ENCODE assay signal across 21 cellular contexts in genomic region chr4:8513931-8514330, GRCh38.
DNase-seq lines count a peak whose midpoint lies in the region; ATAC-seq, FAIRE-seq and TF ChIP-seq lines count a peak whose summit lies in the region.
"Had no signal": no experiment of that assay in that cellular context is flagged by ENCODE, and none has a peak within 500 bp of the region (broad histone marks: within the 10 kb centered on the region; RNA-seq: fewer than 3 reads in every experiment).

No MANE protein-coding gene starts in this region.

- TF ChIP-seq POLR2A in esophagus squamous epithelium (IDR thresholded peaks at IDR 0.05), result no peak

- H3K9ac ChIP-seq in neuronal stem cell (ENCODE audit: low read depth, low read length, poor library complexity), result no peak overlapping the region

- intact Hi-C loops in left colon (cut with DNase I, micrococcal nuclease) (no loop called here), esophagus squamous epithelium (cut with DNase I) (no loop called here)

- H3K4me1 ChIP-seq in RWPE2 (ENCODE audit: insufficient read depth, poor library complexity, severe bottlenecking), result peaks cover 9% of the 10 kb centered on the region
- H3K4me1 ChIP-seq in neuronal stem cell (ENCODE audit: control insufficient read depth in 2 of 2, insufficient read depth in 1 of 2, low read depth in 1 of 2, low read length in 2 of 2), result no peaks in the 10 kb centered on the region
- H3K4me1 ChIP-seq in esophagus squamous epithelium, result no peaks in the 10 kb centered on the region
- H3K4me1 ChIP-seq: A549, HAP-1 had no signal

- no peak overlapping the region for H3K4ac ChIP-seq in neuronal stem cell (ENCODE audit: low read length)

- no peak overlapping the region for H4K91ac ChIP-seq in neuronal stem cell (ENCODE audit: low read depth, low read length, poor library complexity)

- H3K18ac ChIP-seq in neuronal stem cell (ENCODE audit: low read length), result peak overlapping the region; percentile 52

- peak; percentile 50 for FAIRE-seq in bronchial epithelial cell (lab: Jason Lieb, UNC)
- FAIRE-seq: A549, GM12891 had no signal

- H3K9me3 ChIP-seq in RWPE2 (ENCODE audit: severe bottlenecking), result no peaks in the 10 kb centered on the region
- no peaks in the 10 kb centered on the region for H3K9me3 ChIP-seq in neuronal stem cell (replicated peaks in 1 of 2; ENCODE audit: control insufficient read depth in 2 of 2, insufficient read depth in 1 of 2, low read depth in 1 of 2, low read length in 2 of 2)
- no peaks in the 10 kb centered on the region for H3K9me3 ChIP-seq in esophagus squamous epithelium
- H3K9me3 ChIP-seq: A549 had no signal

- TF ChIP-seq CTCF in RWPE2 (IDR thresholded peaks at IDR 0.05; ENCODE audit: poor library complexity, severe bottlenecking), result no peak
- no peak for TF ChIP-seq CTCF in bronchial epithelial cell (IDR thresholded peaks at IDR 0.05; ENCODE audit: insufficient read depth, low read length, severe bottlenecking)
- no peak for TF ChIP-seq CTCF in esophagus squamous epithelium (IDR thresholded peaks at IDR 0.05)

- no peak overlapping the region for H2BK5ac ChIP-seq in neuronal stem cell (ENCODE audit: low read length)

- no peak overlapping the region for H3K27ac ChIP-seq in RWPE2 (ENCODE audit: poor library complexity, severe bottlenecking)
- H3K27ac ChIP-seq in neuronal stem cell (replicated peaks; ENCODE audit: low read length), result no peak overlapping the region
- no peak overlapping the region for H3K27ac ChIP-seq in esophagus squamous epithelium
- H3K27ac ChIP-seq: A549 had no signal

- in situ Hi-C loops in ACHN (cut with HindIII; ENCODE audit: low pct_ligation_motif_present, low pct_unique_long_range_greater_than_20kb, low sequenced_read_pairs), result no loop called here

- DNase-seq in H7 (peak; percentile 9), RWPE2 (ENCODE audit: low spot score) (peak; percentile 25), bronchial epithelial cell (ENCODE audit: low read depth) (no peak), neuronal stem cell (ENCODE audit: low spot score) (no peak), left colon (no peak), iPS-NIHi11 (ENCODE audit: low spot score) (no peak), esophagus squamous epithelium (lab: John Stamatoyannopoulos, UW) (no peak), ACHN (no peak)
- DNase-seq: 8988T; C1 segment of cervical spinal cord; Calu3; CD4-positive, alpha-beta memory T cell; COR-L47; DMS53; DMS79 treated with DMSO at 0.1 percent for 48 hours; GF-D8; GOT3; HFFc6 had no signal

- H3K4me3 ChIP-seq in H7 (ENCODE audit: insufficient read depth, low read depth, low read length) (no peak overlapping the region), RWPE2 (ENCODE audit: severe bottlenecking) (no peak overlapping the region), bronchial epithelial cell (ENCODE audit: low read depth, low read length) (no peak overlapping the region), neuronal stem cell (ENCODE audit: low read length in 2 of 2) (peak overlapping the region in 1 of 2 donors; percentile 30), esophagus squamous epithelium (no peak overlapping the region)
- H3K4me3 ChIP-seq: A549, HAP-1 had no signal

- H2BK15ac ChIP-seq in neuronal stem cell (ENCODE audit: low read length), result no peak overlapping the region

- H2BK120ac ChIP-seq in neuronal stem cell (ENCODE audit: low read depth, low read length), result no peak overlapping the region

- H3K36me3 ChIP-seq in H7 (replicated peaks; ENCODE audit: control insufficient read depth, insufficient read depth, low read length) (no peaks in the 10 kb centered on the region), RWPE2 (ENCODE audit: low read depth) (no peaks in the 10 kb centered on the region), bronchial epithelial cell (ENCODE audit: control insufficient read depth, insufficient read depth, low read length) (no peaks in the 10 kb centered on the region), neuronal stem cell (replicated peaks in 1 of 2; ENCODE audit: control insufficient read depth in 2 of 2, insufficient read depth in 2 of 2, low read length in 2 of 2) (no peaks in the 10 kb centered on the region), esophagus squamous epithelium (no peaks in the 10 kb centered on the region)
- H3K36me3 ChIP-seq: HAP-1 had no signal

- H3K79me1 ChIP-seq in neuronal stem cell (ENCODE audit: low read depth, low read length), result no peaks in the 10 kb centered on the region

- H2AFZ ChIP-seq in neuronal stem cell (ENCODE audit: low read length), result no peak overlapping the region

- H3K27me3 ChIP-seq in H7 (ENCODE audit: control insufficient read depth, insufficient read depth, low read length) (no peaks in the 10 kb centered on the region), RWPE2 (ENCODE audit: insufficient read depth, poor library complexity, severe bottlenecking) (no peaks in the 10 kb centered on the region), bronchial epithelial cell (ENCODE audit: control insufficient read depth, insufficient read depth, low read length) (no peaks in the 10 kb centered on the region), neuronal stem cell (ENCODE audit: control insufficient read depth in 3 of 3, insufficient read depth in 3 of 3, low read depth in 1 of 3, low read length in 3 of 3) (no peaks in the 10 kb centered on the region), esophagus squamous epithelium (no peaks in the 10 kb centered on the region)

- H2AK5ac ChIP-seq in neuronal stem cell (ENCODE audit: low read depth, low read length), result no peak overlapping the region

- WGBS in neuronal stem cell (ENCODE audit: extremely low coverage in 2 of 2, insufficient read length in 2 of 2, insufficient replicate concordance in 1 of 2), 2 donors, result no CpG with 5 or more reads among the region's 8 CpGs
- WGBS in esophagus squamous epithelium, 2 donors, result 60 to 76% methylated on average over 7 to 8 of the region's 8 CpGs

- H3K23ac ChIP-seq in neuronal stem cell (ENCODE audit: low read depth, low read length, poor library complexity), result no peak overlapping the region

- no peak overlapping the region for H4K8ac ChIP-seq in neuronal stem cell (ENCODE audit: low read depth, low read length)

- no peak overlapping the region for H3K14ac ChIP-seq in neuronal stem cell (ENCODE audit: low read length)

- H3K4me2 ChIP-seq in neuronal stem cell (ENCODE audit: insufficient read depth, low read length, poor library complexity, severe bottlenecking), result no peak overlapping the region
- H3K4me2 ChIP-seq: A549 had no signal

- ATAC-seq in RWPE2 (ENCODE audit: low read depth), result no peak
- ATAC-seq in left colon, result no peak
- ATAC-seq: A549 had no signal

- no peak overlapping the region for H2BK12ac ChIP-seq in neuronal stem cell (ENCODE audit: low read length)

Comparison
In these comparisons a context has a peak if more than half of its experiments do, and no peak if none do; other contexts are left out.
1. DNase-seq: peak in H7 (single experiment) and RWPE2 (single experiment); none in bronchial epithelial cell (single experiment), neuronal stem cell (single experiment), left colon (0 of 2), iPS-NIHi11 (single experiment), esophagus squamous epithelium (single experiment) and ACHN (single experiment).